Comparison of ENCODE assay signal across 1 cellular context in genomic region chr1:227760377-227760776, GRCh38.
TF ChIP-seq lines count a peak whose summit lies in the region.

No MANE protein-coding gene starts in this region.

TF ChIP-seq in GM12878, 131 proteins besides CTCF, POLR2A, EP300 and RAD21:
- TF ChIP-seq HCFC1 (IDR thresholded peaks at IDR 0.05; ENCODE audit: low read length): no peak
- TF ChIP-seq SKIL (IDR thresholded peaks at IDR 0.05; ENCODE audit: low read depth, poor library complexity, severe bottlenecking): no peak
- no peak for TF ChIP-seq REST (IDR thresholded peaks at IDR 0.05; ENCODE audit: low read depth, low read length)
- no peak for TF ChIP-seq BRCA1 (IDR thresholded peaks at IDR 0.05; ENCODE audit: low read depth, low read length)
TF ChIP-seq in GM12878: peak in this region for 0.
